ENCODE assay signal across 28 cellular contexts in genomic region chr5:37002176-37002751, GRCh38.
DNase-seq lines count a peak whose midpoint lies in the region; ATAC-seq, FAIRE-seq and TF ChIP-seq lines count a peak whose summit lies in the region.
"Had no signal": no experiment of that assay in that cellular context is flagged by ENCODE, and none has a peak within 500 bp of the region (broad histone marks: within the 10 kb centered on the region; RNA-seq: fewer than 3 reads in every experiment).

No MANE protein-coding gene starts in this region.

- TF ChIP-seq CTCF in astrocyte (IDR thresholded peaks at IDR 0.05; ENCODE audit: insufficient read depth, low read depth, low read length), result no peak

- H3K27me3 ChIP-seq in astrocyte (ENCODE audit: insufficient read depth, low read length), result no peaks in the 10 kb centered on the region
- H3K27me3 ChIP-seq: MG63, upper lobe of right lung had no signal

- FAIRE-seq in astrocyte (lab: Jason Lieb, UNC), result peak; percentile 5
- FAIRE-seq: endothelial cell of umbilical vein, H1 had no signal

- H3K79me2 ChIP-seq in astrocyte (ENCODE audit: insufficient read depth, low read length), result no peaks in the 10 kb centered on the region

- no peak for ATAC-seq in memory B cell (ENCODE audit: low read depth)
- no peak for ATAC-seq in left colon
- ATAC-seq: activated CD4-positive, alpha-beta T cell treated with anti-CD3 and anti-CD28 coated beads for 36 hours; naive thymus-derived CD8-positive, alpha-beta T cell; upper lobe of right lung had no signal

- intact Hi-C loops in left colon (cut with DNase I, micrococcal nuclease), result loop anchor here in 1 of 2 donors (10.0 kb wide), 1 partner anchor 267 kb away; no protein-coding TSS in a partner anchor

- H3K4me3 ChIP-seq in astrocyte (ENCODE audit: insufficient read depth, low read depth, low read length), result no peak overlapping the region
- H3K4me3 ChIP-seq: MG63, PC-9, skin epidermis, upper lobe of right lung had no signal

- H3K4me1 ChIP-seq in astrocyte (ENCODE audit: insufficient read depth, low read length), result no peaks in the 10 kb centered on the region
- H3K4me1 ChIP-seq: upper lobe of right lung had no signal

- H3K27ac Mint-ChIP-seq in astrocyte (ENCODE audit: unreplicated experiment) (no peak overlapping the region), memory B cell (peak overlapping the region; percentile 50)
- H3K27ac Mint-ChIP-seq: activated CD4-positive, alpha-beta T cell treated with anti-CD3 and anti-CD28 coated beads for 36 hours; activated T-helper 1 cell treated with anti-CD3 and anti-CD28 coated beads, Interleukin-12 subunit alpha, Interleukin-12 subunit beta, Interleukin-2, Interleukin-4 antibody, amounts not matched to agents 30 ng/mL and 10 ng/mL and 1 ng/mL, durations not matched to agents 14 hours and 24 hours and 36 hours; dendritic cell treated with granulocyte-macrophage colony-stimulating factor and Interleukin-4, amounts not matched to agents 40 ng/mL and 50 ng/mL, for 4 days had no signal

- H3K4me3 Mint-ChIP-seq in astrocyte (ENCODE audit: unreplicated experiment), result no peak overlapping the region
- no peak overlapping the region for H3K4me3 Mint-ChIP-seq in memory B cell
- H3K4me3 Mint-ChIP-seq: activated CD4-positive, alpha-beta T cell treated with anti-CD3 and anti-CD28 coated beads for 36 hours; activated T-helper 1 cell treated with anti-CD3 and anti-CD28 coated beads, Interleukin-12 subunit alpha, Interleukin-12 subunit beta, Interleukin-2, Interleukin-4 antibody, amounts not matched to agents 30 ng/mL and 10 ng/mL and 1 ng/mL, durations not matched to agents 14 hours and 24 hours and 36 hours; CD8-positive, alpha-beta memory T cell; dendritic cell treated with granulocyte-macrophage colony-stimulating factor and Interleukin-4, amounts not matched to agents 40 ng/mL and 50 ng/mL, for 4 days; naive thymus-derived CD8-positive, alpha-beta T cell had no signal

- H3K4me2 ChIP-seq in astrocyte (ENCODE audit: low read length), result no peak overlapping the region
- H3K4me2 ChIP-seq: PC-9 had no signal

- H4K20me1 ChIP-seq in astrocyte (ENCODE audit: insufficient read depth, low read length), result no peaks in the 10 kb centered on the region

- peaks cover 14% of the 10 kb centered on the region for H3K36me3 ChIP-seq in astrocyte (ENCODE audit: insufficient read depth, low read length)

- H3K36me3 Mint-ChIP-seq in astrocyte (ENCODE audit: low read depth, unreplicated experiment), result no peaks in the 10 kb centered on the region
- peaks cover 19% of the 10 kb centered on the region for H3K36me3 Mint-ChIP-seq in memory B cell

- H3K4me1 Mint-ChIP-seq in astrocyte (ENCODE audit: low read depth, unreplicated experiment) (no peaks in the 10 kb centered on the region), memory B cell (no peaks in the 10 kb centered on the region)

- no peak overlapping the region for H2AFZ ChIP-seq in astrocyte (ENCODE audit: low read depth, low read length)
- H2AFZ ChIP-seq: PC-9 had no signal

- H3K27ac ChIP-seq in astrocyte (ENCODE audit: low read depth, low read length), result no peak overlapping the region
- H3K27ac ChIP-seq: PC-9, skin epidermis, upper lobe of right lung had no signal

- H3K9ac ChIP-seq in astrocyte (ENCODE audit: low read length), result no peak overlapping the region

- H3K9me3 Mint-ChIP-seq in astrocyte (ENCODE audit: unreplicated experiment), result no peaks in the 10 kb centered on the region
- H3K9me3 Mint-ChIP-seq in memory B cell, result no peaks in the 10 kb centered on the region
- H3K9me3 Mint-ChIP-seq: activated T-helper 1 cell treated with anti-CD3 and anti-CD28 coated beads, Interleukin-12 subunit alpha, Interleukin-12 subunit beta, Interleukin-2, Interleukin-4 antibody, amounts not matched to agents 30 ng/mL and 10 ng/mL and 1 ng/mL, durations not matched to agents 14 hours and 24 hours and 36 hours; CD8-positive, alpha-beta memory T cell; dendritic cell treated with granulocyte-macrophage colony-stimulating factor and Interleukin-4, amounts not matched to agents 40 ng/mL and 50 ng/mL, for 4 days; naive thymus-derived CD8-positive, alpha-beta T cell had no signal

- H3K27me3 Mint-ChIP-seq in astrocyte (ENCODE audit: low read depth, unreplicated experiment), result no peaks in the 10 kb centered on the region
- H3K27me3 Mint-ChIP-seq in memory B cell, result no peaks in the 10 kb centered on the region
- H3K27me3 Mint-ChIP-seq: activated CD4-positive, alpha-beta T cell treated with anti-CD3 and anti-CD28 coated beads for 36 hours; CD8-positive, alpha-beta memory T cell; dendritic cell treated with granulocyte-macrophage colony-stimulating factor and Interleukin-4, amounts not matched to agents 40 ng/mL and 50 ng/mL, for 4 days; naive thymus-derived CD8-positive, alpha-beta T cell had no signal

- DNase-seq in DMS53 (lab: John Stamatoyannopoulos, UW), result peak; percentile 4
- no peak for DNase-seq in DMS53 treated with DMSO at 0.1 percent for 48 hours (lab: John Stamatoyannopoulos, UW; ENCODE audit: unreplicated experiment)
- DNase-seq in HuH-7.5 (ENCODE audit: low spot score), result peak; percentile 39
- no peak for DNase-seq in astrocyte (ENCODE audit: low read depth)
- DNase-seq in memory B cell (ENCODE audit: low spot score in 2 of 2), result no peak
- no peak for DNase-seq in D341Med (ENCODE audit: low spot score)
- DNase-seq in left colon, result no peak
- DNase-seq in SIG-M5 treated with dmso at 0.1 percent for 504 hours (lab: John Stamatoyannopoulos, UW; ENCODE audit: unreplicated experiment), result no peak
- DNase-seq: 8988T; activated CD4-positive, alpha-beta T cell treated with anti-CD3 and anti-CD28 coated beads for 36 hours; activated CD8-positive, alpha-beta memory T cell treated with anti-CD3 and anti-CD28 coated beads for 24 hours; activated naive CD4-positive, alpha-beta T cell treated with anti-CD3 and anti-CD28 coated beads, Interleukin-2, amount 50 U/mL, for 16 hours; anterior cingulate cortex; CD8-positive, alpha-beta memory T cell; central memory CD4-positive, alpha-beta T cell; DMS79; MG63; naive thymus-derived CD8-positive, alpha-beta T cell; NCI-H1417 treated with DMSO at 0.1 percent for 48 hours; PC-9; SHP77 treated with DMSO at 0.1 percent for 48 hours; T-helper 1 cell; upper lobe of right lung had no signal

- no peaks in the 10 kb centered on the region for H3K9me3 ChIP-seq in astrocyte (ENCODE audit: insufficient read depth, low read depth, low read length)
- H3K9me3 ChIP-seq: MG63, upper lobe of right lung had no signal

Comparison
In these comparisons a context has a peak if more than half of its experiments do, and no peak if none do; other contexts are left out.
1. DNase-seq: peak in DMS53 (single experiment) and HuH-7.5 (single experiment); none in DMS53 treated with DMSO at 0.1 percent for 48 hours (single experiment), astrocyte (single experiment), memory B cell (0 of 2), D341Med (single experiment), left colon (0 of 2) and SIG-M5 treated with dmso at 0.1 percent for 504 hours (single experiment).